ENCODE assay signal across 7 cellular contexts in genomic region chr11:64858467-64859401, GRCh38. TPM values are rescaled to one million over a fixed set of nuclear protein-coding genes. Genes with fewer than 3 reads are reported as not detected.
DNase-seq lines count a peak whose midpoint lies in the region; ATAC-seq lines count a peak whose summit lies in the region.

No MANE protein-coding gene starts in this region.

- H3K4me3 ChIP-seq in thymus (ENCODE audit: low read length) = peak overlapping the region; percentile 36

- ATAC-seq in HG02840 (IDR thresholded peaks at IDR 0.05; ENCODE audit: low FRiP score, unreplicated experiment) (peak; percentile 8), Right ventricle myocardium inferior (peak; percentile 71), GM18873 (IDR thresholded peaks at IDR 0.05; ENCODE audit: low FRiP score, unreplicated experiment) (no peak), GM21717 (IDR thresholded peaks at IDR 0.05; ENCODE audit: unreplicated experiment) (no peak)

- peak overlapping the region; percentile 99 for H3K27ac ChIP-seq in thymus (ENCODE audit: low read depth)

- DNase-seq in activated CD4-positive, CD25-positive, alpha-beta regulatory T cell treated with anti-CD3 and anti-CD28 coated beads, Interleukin-2, amount 50 U/mL, for 72 hours = peak; percentile 69
- DNase-seq in Right ventricle myocardium inferior (ENCODE audit: missing footprints) = peak; percentile 75
- DNase-seq in NCI-H526 treated with DMSO at 0.1 percent for 48 hours (lab: John Stamatoyannopoulos, UW) = no peak

- peaks cover 46% of the 10 kb centered on the region for H3K36me3 ChIP-seq in thymus (ENCODE audit: control insufficient read depth, insufficient read depth)

- H3K9me3 ChIP-seq in thymus (ENCODE audit: control insufficient read depth) = no peaks in the 10 kb centered on the region

- no peaks in the 10 kb centered on the region for H3K27me3 ChIP-seq in thymus (ENCODE audit: control insufficient read depth, insufficient read depth)

- intact Hi-C loops in Right ventricle myocardium inferior (cut with DNase I) = no loop called here

- WGBS in thymus = 42% methylated on average over 20 of the region's 20 CpGs

- peaks cover 57% of the 10 kb centered on the region for H3K4me1 ChIP-seq in thymus (ENCODE audit: control insufficient read depth, insufficient read depth, low read length)

RNA-seq across cellular contexts. Expression of gene CDC42BPG, which starts 14.3 kb away (rescaled TPM):
- total RNA-seq in Right ventricle myocardium inferior = 0.16 TPM
- polyA plus RNA-seq in thymus = 7.4 TPM

RNA-seq across cellular contexts. Expression of gene EHD1, which starts 19.7 kb away (rescaled TPM):
- total RNA-seq in Right ventricle myocardium inferior = 56.0 TPM
- 32.3 TPM for polyA plus RNA-seq in thymus

RNA-seq across cellular contexts. Expression of gene MEN1, which starts 48.4 kb away (rescaled TPM):
- total RNA-seq in Right ventricle myocardium inferior = 8.4 TPM
- polyA plus RNA-seq in thymus = 33.4 TPM

RNA-seq across cellular contexts. Expression of gene MAP4K2, which starts 55.7 kb away (rescaled TPM):
- total RNA-seq in Right ventricle myocardium inferior = 11.3 TPM
- 37.6 TPM for polyA plus RNA-seq in thymus

RNA-seq across cellular contexts. Expression of gene ATG2A, which starts 58.3 kb away (rescaled TPM):
- 10.7 TPM for total RNA-seq in Right ventricle myocardium inferior
- 35.2 TPM for polyA plus RNA-seq in thymus

Comparison
In these comparisons a context has a peak if more than half of its experiments do, and no peak if none do; other contexts are left out.
1. ATAC-seq: peak in HG02840 (single experiment) and Right ventricle myocardium inferior (single experiment); none in GM18873 (single experiment) and GM21717 (single experiment).